ENCODE assay signal across 24 cellular contexts in the genomic region with DNA sequence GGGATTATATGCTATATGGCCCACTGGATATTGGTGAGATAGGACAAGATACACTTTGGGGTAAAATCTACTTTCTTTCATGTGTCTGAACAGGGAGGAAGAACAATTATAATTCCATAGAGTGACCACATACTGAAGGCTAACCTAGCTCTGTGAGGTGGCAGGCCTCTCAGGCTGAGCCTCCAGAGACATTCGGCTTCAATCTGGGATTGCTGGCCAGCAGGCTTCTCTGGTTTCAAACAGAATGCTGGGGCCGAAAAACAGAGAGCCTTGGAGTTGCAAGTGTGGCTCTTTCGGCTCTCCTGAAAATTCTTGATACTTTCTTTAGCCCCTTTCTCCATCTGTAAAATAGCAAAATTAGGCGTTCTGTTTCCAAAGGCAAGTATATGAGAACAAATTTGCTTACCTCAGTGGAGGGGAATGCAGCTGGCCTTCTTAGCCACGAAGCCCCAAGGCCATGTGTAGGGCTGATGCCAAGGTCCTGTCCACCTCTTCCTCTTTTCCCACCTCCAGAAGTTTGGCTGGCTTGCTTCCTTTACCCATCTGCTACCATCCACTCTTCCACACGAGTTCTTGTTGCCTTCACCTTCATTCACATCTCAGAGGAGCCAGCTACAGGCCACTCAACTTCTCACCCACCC. TPM values are rescaled to one million over a fixed set of nuclear protein-coding genes. Genes with fewer than 3 reads are reported as not detected.
DNase-seq lines count a peak whose midpoint lies in the region; ATAC-seq, FAIRE-seq and TF ChIP-seq lines count a peak whose summit lies in the region.
"Had no signal": no experiment of that assay in that cellular context is flagged by ENCODE, and none has a peak within 500 bp of the region (broad histone marks: within the 10 kb centered on the region; RNA-seq: fewer than 3 reads in every experiment).

No MANE protein-coding gene starts in this region.

- peaks cover 0 to 11% (median 0%) of the 10 kb centered on the region in 7 donors for H3K4me1 Mint-ChIP-seq in naive thymus-derived CD4-positive, alpha-beta T cell

- ATAC-seq in PC-3 (no peak), psoas muscle (peak in 3 of 4 donors; percentile 40 to 71 (median 53))
- ATAC-seq in naive thymus-derived CD4-positive, alpha-beta T cell: no peak
- ATAC-seq: stimulated activated memory B cell treated with anti-CD40 and anti-IgM and Interleukin-4, amounts not matched to agents 10 μg/mL and 1 μg/mL and 100 μg/mL, for 72 hours had no signal

- H3K36me3 ChIP-seq in GM23248 (ENCODE audit: low read depth) (no peaks in the 10 kb centered on the region), PC-3 (ENCODE audit: low read depth, low read length) (peaks cover 5% of the 10 kb centered on the region; the same call in 1 of the 2 replicates), psoas muscle (ENCODE audit: insufficient read depth in 1 of 2, low read depth in 1 of 2) (no peaks in the 10 kb centered on the region)
- no peaks in the 10 kb centered on the region for H3K36me3 ChIP-seq in naive thymus-derived CD4-positive, alpha-beta T cell (ENCODE audit: control insufficient read depth in 2 of 3, insufficient read depth in 3 of 3, low read length in 3 of 3)
- H3K36me3 ChIP-seq: transverse colon had no signal

- in situ Hi-C loops in GM23248 (cut with MboI): no loop called here

- H3K27ac ChIP-seq in GM23248 (peak overlapping the region; percentile 54; the same call in 1 of the 2 replicates), PC-3 (ENCODE audit: low read length) (peak overlapping the region; percentile 92), psoas muscle (no peak overlapping the region)
- no peak overlapping the region for H3K27ac ChIP-seq in naive thymus-derived CD4-positive, alpha-beta T cell (ENCODE audit: low read depth, low read length)
- H3K27ac ChIP-seq: parathyroid adenoma had no signal

- H3K27ac Mint-ChIP-seq in naive thymus-derived CD4-positive, alpha-beta T cell: no peak overlapping the region
- H3K27ac Mint-ChIP-seq: activated naive CD8-positive, alpha-beta T cell; stimulated activated memory B cell treated with anti-CD40 and anti-IgM and Interleukin-4, amounts not matched to agents 10 μg/mL and 1 μg/mL and 100 μg/mL, for 72 hours had no signal

- TF ChIP-seq CTCF in PC-3 (conservative IDR thresholded peaks at IDR 0.05; ENCODE audit: low read depth, low read length) (no peak), fibroblast of mammary gland (conservative IDR thresholded peaks at IDR 0.05; ENCODE audit: control insufficient read depth, insufficient read depth, low read depth, low read length) (no peak), psoas muscle (IDR thresholded peaks at IDR 0.05) (no peak)

- H2AFZ ChIP-seq in GM23248 (no peak overlapping the region), PC-3 (ENCODE audit: low read length) (no peak overlapping the region)
- H2AFZ ChIP-seq: parathyroid adenoma had no signal

- H3K27me3 ChIP-seq in GM23248 (replicated peaks; ENCODE audit: insufficient read depth) (no peaks in the 10 kb centered on the region), PC-3 (ENCODE audit: low read length) (no peaks in the 10 kb centered on the region), psoas muscle (ENCODE audit: insufficient read depth in 3 of 3, low read length in 2 of 3) (no peaks in the 10 kb centered on the region)
- H3K27me3 ChIP-seq in naive thymus-derived CD4-positive, alpha-beta T cell (ENCODE audit: control insufficient read depth in 2 of 2, insufficient read depth in 2 of 2, low read length in 2 of 2): no peaks in the 10 kb centered on the region
- H3K27me3 ChIP-seq: transverse colon had no signal

- H3K4me3 Mint-ChIP-seq in naive thymus-derived CD4-positive, alpha-beta T cell: no peak overlapping the region
- H3K4me3 Mint-ChIP-seq: activated naive CD8-positive, alpha-beta T cell; stimulated activated memory B cell treated with anti-CD40 and anti-IgM and Interleukin-4, amounts not matched to agents 10 μg/mL and 1 μg/mL and 100 μg/mL, for 72 hours had no signal

- H3K9me2 ChIP-seq in GM23248 (ENCODE audit: insufficient read depth): no peaks in the 10 kb centered on the region
- no peaks in the 10 kb centered on the region for H3K9me2 ChIP-seq in PC-3 (replicated peaks; ENCODE audit: low read length)

- peaks cover 5 to 38% (median 17%) of the 10 kb centered on the region in 5 donors for H3K27me3 Mint-ChIP-seq in naive thymus-derived CD4-positive, alpha-beta T cell

- no TSS peak for BruUV-seq in PC-3 (replicated peaks; lab: Mats Ljungman, UMichigan)

- H3K9ac ChIP-seq in GM23248 (no peak overlapping the region), PC-3 (ENCODE audit: low read length) (peak overlapping the region; percentile 58)
- H3K9ac ChIP-seq: parathyroid adenoma had no signal

- peaks cover 25% of the 10 kb centered on the region for H3F3A ChIP-seq in GM23248 (ENCODE audit: insufficient read depth)
- H3F3A ChIP-seq in PC-3 (ENCODE audit: low read length, unreplicated experiment): peaks cover 7% of the 10 kb centered on the region

- 90 to 91% methylated on average over 6 of the region's 6 CpGs for WGBS in GM23248 (ENCODE audit: low coverage in 1 of 2, low lambda C conversion rate in 2 of 2, missing lambda C conversion rate in 2 of 2), 2 experiments
- WGBS in psoas muscle, 3 donors: 31 to 52% (median 32%) methylated on average over 6 of the region's 6 CpGs

- intact Hi-C loops in PC-3 (cut with micrococcal nuclease): loop anchor here (5.0 kb wide), 1 partner anchor 49 kb away; no protein-coding TSS in a partner anchor
- intact Hi-C loops in psoas muscle (cut with DNase I): no loop called here
- intact Hi-C loops in naive thymus-derived CD4-positive, alpha-beta T cell (cut with micrococcal nuclease): no loop called here

- CTCF ChIA-PET in PC-3 (lab: Charles Lee): interaction anchor here (0.6 kb wide), 1 partner anchor 491 kb away, joined by 3 read pairs; no protein-coding TSS in a partner anchor
- CTCF ChIA-PET in naive thymus-derived CD4-positive, alpha-beta T cell (lab: Charles Lee): no interaction called here

- H3K9me3 Mint-ChIP-seq in naive thymus-derived CD4-positive, alpha-beta T cell: peaks cover 0 to 4% (median 0%) of the 10 kb centered on the region in 11 donors
- H3K9me3 Mint-ChIP-seq: stimulated activated memory B cell treated with anti-CD40 and anti-IgM and Interleukin-4, amounts not matched to agents 10 μg/mL and 1 μg/mL and 100 μg/mL, for 72 hours had no signal

- H3K36me3 Mint-ChIP-seq in naive thymus-derived CD4-positive, alpha-beta T cell: no peaks in the 10 kb centered on the region
- H3K36me3 Mint-ChIP-seq: activated naive CD8-positive, alpha-beta T cell; stimulated activated memory B cell treated with anti-CD40 and anti-IgM and Interleukin-4, amounts not matched to agents 10 μg/mL and 1 μg/mL and 100 μg/mL, for 72 hours had no signal

- FAIRE-seq in GM19239 (lab: Jason Lieb, UNC): no peak

- no peaks in the 10 kb centered on the region for H3K9me3 ChIP-seq in GM23248 (ENCODE audit: low read depth)
- no peaks in the 10 kb centered on the region for H3K9me3 ChIP-seq in PC-3 (ENCODE audit: low read length)
- H3K9me3 ChIP-seq in psoas muscle: no peaks in the 10 kb centered on the region
- H3K9me3 ChIP-seq in naive thymus-derived CD4-positive, alpha-beta T cell (ENCODE audit: control insufficient read depth in 2 of 3, low read length in 3 of 3): no peaks in the 10 kb centered on the region
- H3K9me3 ChIP-seq: transverse colon had no signal

- no peak overlapping the region for H3K4me3 ChIP-seq in GM23248
- H3K4me3 ChIP-seq in PC-3 (ENCODE audit: low read length): 0 out of 2 replicates have a peak overlapping the region, but pooled peaks have one; percentile 14
- no peak overlapping the region for H3K4me3 ChIP-seq in fibroblast of mammary gland (ENCODE audit: control insufficient read depth, low read depth, low read length)
- no peak overlapping the region for H3K4me3 ChIP-seq in psoas muscle
- H3K4me3 ChIP-seq in naive thymus-derived CD4-positive, alpha-beta T cell (ENCODE audit: low read length): no peak overlapping the region
- H3K4me3 ChIP-seq: transverse colon had no signal

- no peak for DNase-seq in GM23248
- peak; percentile 16 for DNase-seq in PC-3
- peak; percentile 14 for DNase-seq in fibroblast of mammary gland (ENCODE audit: low read depth)
- DNase-seq in psoas muscle: no peak
- no peak for DNase-seq in GM19239 (ENCODE audit: insufficient read length, low spot score)
- no peak for DNase-seq in naive thymus-derived CD4-positive, alpha-beta T cell
- no peak for DNase-seq in stimulated activated CD4-positive, alpha-beta T cell treated with anti-CD3 and anti-CD28 coated beads, Interleukin-4, amount 100 ng/mL, for 1 hour
- no peak for DNase-seq in stimulated activated CD4-positive, alpha-beta T cell treated with anti-CD3 and anti-CD28 coated beads, Interleukin-2, amount 100 ng/mL, for 48 hours
- DNase-seq: activated CD4-positive, alpha-beta T cell treated with anti-CD3 and anti-CD28 coated beads, Interleukin-2, amount 50 U/mL, for 1 hour; activated T-cell treated with anti-CD3 and anti-CD28 coated beads, Interleukin-2, amount 50 U/mL, for 1 hour; C1 segment of cervical spinal cord; caudate nucleus; DMS79; effector CD8-positive, alpha-beta T cell; hypothalamus; NCI-H146; NCI-H510A; transverse colon had no signal

- no peaks in the 10 kb centered on the region for H3K79me2 ChIP-seq in GM23248 (ENCODE audit: insufficient read depth)
- H3K79me2 ChIP-seq in PC-3 (ENCODE audit: low read length): no peaks in the 10 kb centered on the region
- H3K79me2 ChIP-seq: parathyroid adenoma had no signal

- H3K4me2 ChIP-seq in GM23248 (ENCODE audit: unreplicated experiment) (peak overlapping the region; percentile 61), PC-3 (ENCODE audit: low read length) (peak overlapping the region; percentile 77)

- POLR2A ChIA-PET in PC-3 (lab: Charles Lee; ENCODE audit: unreplicated experiment): no interaction called here
- POLR2A ChIA-PET in naive thymus-derived CD4-positive, alpha-beta T cell (lab: Charles Lee): interaction anchor here (1.1 kb wide), 1 partner anchor 9 kb away, joined by 3 read pairs; no protein-coding TSS in a partner anchor

- no peaks in the 10 kb centered on the region for H4K20me1 ChIP-seq in GM23248 (ENCODE audit: insufficient read depth)
- no peaks in the 10 kb centered on the region for H4K20me1 ChIP-seq in PC-3 (ENCODE audit: low read length)

- peaks cover 25% of the 10 kb centered on the region for H3K4me1 ChIP-seq in GM23248 (ENCODE audit: insufficient read depth)
- peaks cover 31% of the 10 kb centered on the region for H3K4me1 ChIP-seq in PC-3 (ENCODE audit: insufficient read depth, low read length)
- peaks cover 9% of the 10 kb centered on the region for H3K4me1 ChIP-seq in psoas muscle
- no peaks in the 10 kb centered on the region for H3K4me1 ChIP-seq in naive thymus-derived CD4-positive, alpha-beta T cell (ENCODE audit: control insufficient read depth in 2 of 2, insufficient read depth in 2 of 2, low read length in 2 of 2)
- H3K4me1 ChIP-seq: parathyroid adenoma had no signal

RNA-seq across cellular contexts. Expression of a gene that starts 30.0 kb away (rescaled TPM):
- total RNA-seq in GM23248 (2014; rRNA removed; shearing (Covaris generic)): not detected in 2 replicates
- not detected in 2 replicates for polyA plus RNA-seq in GM23248 (2016; fragmentation: Nextera tagmentation; extraction: Ambion mirVana)
- not detected in 2 replicates for total RNA-seq in PC-3 (2014; rRNA removed)
- total RNA-seq in psoas muscle: not detected
- polyA plus RNA-seq in psoas muscle: not detected
- not detected for total RNA-seq in naive thymus-derived CD4-positive, alpha-beta T cell
- not detected for polyA plus RNA-seq in naive thymus-derived CD4-positive, alpha-beta T cell
- total RNA-seq: LHCN-M2, mucosa of gallbladder, OCI-LY7, transverse colon had no signal

Comparison
In these comparisons a context has a peak if more than half of its experiments do, and no peak if none do; other contexts are left out.
1. DNase-seq: peak in PC-3 (single experiment) and fibroblast of mammary gland (single experiment); none in GM23248 (single experiment), psoas muscle (0 of 2), GM19239 (single experiment), naive thymus-derived CD4-positive, alpha-beta T cell (0 of 9), stimulated activated CD4-positive, alpha-beta T cell treated with anti-CD3 and anti-CD28 coated beads, Interleukin-4, amount 100 ng/mL, for 1 hour (single experiment) and stimulated activated CD4-positive, alpha-beta T cell treated with anti-CD3 and anti-CD28 coated beads, Interleukin-2, amount 100 ng/mL, for 48 hours (0 of 2).
2. H3K27ac ChIP-seq: peak in GM23248 (single experiment) and PC-3 (single experiment); none in psoas muscle (single experiment) and naive thymus-derived CD4-positive, alpha-beta T cell (single experiment).
3. ATAC-seq: peak in psoas muscle (3 of 4); none in PC-3 (single experiment) and naive thymus-derived CD4-positive, alpha-beta T cell (single experiment).